ENCODE assay signal across 14 cellular contexts in genomic region chr3:56291244-56291680, GRCh38.
A peak's percentile ranks its signal among the peaks of the same experiment; 100 is the strongest.
DNase-seq lines count a peak whose midpoint lies in the region; ATAC-seq and TF ChIP-seq lines count a peak whose summit lies in the region.
"Had no signal": no experiment of that assay in that cellular context is flagged by ENCODE, and none has a peak within 500 bp of the region (broad histone marks: within the 10 kb centered on the region; RNA-seq: fewer than 3 reads in every experiment).

No MANE protein-coding gene starts in this region.

- TF ChIP-seq POLR2A in body of pancreas (IDR thresholded peaks at IDR 0.05): no peak

- H3K27me3 ChIP-seq in brain microvascular endothelial cell (replicated peaks) (peaks cover 5% of the 10 kb centered on the region), HAP-1 (ENCODE audit: low read depth) (no peaks in the 10 kb centered on the region), body of pancreas (no peaks in the 10 kb centered on the region)
- H3K27me3 ChIP-seq: ovary had no signal

- intact Hi-C loops in body of pancreas (cut with DNase I): no loop called here

- H3K4me3 ChIP-seq in brain microvascular endothelial cell (ENCODE audit: low read depth, low read length) (no peak overlapping the region), HAP-1 (no peak overlapping the region), body of pancreas (no peak overlapping the region)
- H3K4me3 ChIP-seq: ovary, thoracic aorta had no signal

- peaks cover 10% of the 10 kb centered on the region for H3K27me3 Mint-ChIP-seq in activated naive CD4-positive, alpha-beta T cell treated with anti-CD3 and anti-CD28 coated beads, Interleukin-2, amount 10 ng/mL, durations not matched to agents 7 days and 5 days
- H3K27me3 Mint-ChIP-seq in stimulated activated naive CD8-positive, alpha-beta T cell treated with anti-CD3 and anti-CD28 coated beads, Interleukin-15, amount 100 ng/mL, for 72 hours: peaks cover 19% of the 10 kb centered on the region
- H3K27me3 Mint-ChIP-seq in glutamatergic neuron (ENCODE audit: unreplicated experiment): no peaks in the 10 kb centered on the region

- no peak for TF ChIP-seq CTCF in brain microvascular endothelial cell (IDR thresholded peaks at IDR 0.05; ENCODE audit: low read depth, low read length, missing control alignments)
- no peak for TF ChIP-seq CTCF in glutamatergic neuron (IDR thresholded peaks at IDR 0.05; ENCODE audit: partially characterized antibody, unreplicated experiment)
- no peak for TF ChIP-seq CTCF in body of pancreas (IDR thresholded peaks at IDR 0.05)

- CTCF ChIA-PET in activated naive CD4-positive, alpha-beta T cell treated with anti-CD3 and anti-CD28 coated beads, Interleukin-2, amount 10 ng/mL, durations not matched to agents 7 days and 5 days (lab: Charles Lee): interaction anchor here (5.2 kb wide), 1 partner anchor 12 kb away, joined by 22 read pairs; no protein-coding TSS in a partner anchor

- H3K27ac Mint-ChIP-seq in activated naive CD4-positive, alpha-beta T cell treated with anti-CD3 and anti-CD28 coated beads, Interleukin-2, amount 10 ng/mL, durations not matched to agents 7 days and 5 days: peak overlapping the region; percentile 21
- H3K27ac Mint-ChIP-seq in stimulated activated naive CD8-positive, alpha-beta T cell treated with anti-CD3 and anti-CD28 coated beads, Interleukin-15, amount 100 ng/mL, for 72 hours: peak overlapping the region in 1 of 2 donors; percentile 42
- H3K27ac Mint-ChIP-seq in glutamatergic neuron (ENCODE audit: unreplicated experiment): no peak overlapping the region

- H3K4me3 Mint-ChIP-seq in activated naive CD4-positive, alpha-beta T cell treated with anti-CD3 and anti-CD28 coated beads, Interleukin-2, amount 10 ng/mL, durations not matched to agents 7 days and 5 days: no peak overlapping the region
- no peak overlapping the region for H3K4me3 Mint-ChIP-seq in stimulated activated naive CD8-positive, alpha-beta T cell treated with anti-CD3 and anti-CD28 coated beads, Interleukin-15, amount 100 ng/mL, for 72 hours
- no peak overlapping the region for H3K4me3 Mint-ChIP-seq in glutamatergic neuron (ENCODE audit: unreplicated experiment)

- no peaks in the 10 kb centered on the region for H3K9me3 Mint-ChIP-seq in activated naive CD4-positive, alpha-beta T cell treated with anti-CD3 and anti-CD28 coated beads, Interleukin-2, amount 10 ng/mL, durations not matched to agents 7 days and 5 days
- H3K9me3 Mint-ChIP-seq in stimulated activated naive CD8-positive, alpha-beta T cell treated with anti-CD3 and anti-CD28 coated beads, Interleukin-15, amount 100 ng/mL, for 72 hours: no peaks in the 10 kb centered on the region
- peaks cover 2% of the 10 kb centered on the region for H3K9me3 Mint-ChIP-seq in glutamatergic neuron (ENCODE audit: unreplicated experiment)

- H3K27ac ChIP-seq in brain microvascular endothelial cell (no peak overlapping the region), body of pancreas (no peak overlapping the region)
- H3K27ac ChIP-seq: foreskin keratinocyte, ovary, thoracic aorta had no signal

- peaks cover 5% of the 10 kb centered on the region for H3K4me1 Mint-ChIP-seq in activated naive CD4-positive, alpha-beta T cell treated with anti-CD3 and anti-CD28 coated beads, Interleukin-2, amount 10 ng/mL, durations not matched to agents 7 days and 5 days
- peaks cover 9% of the 10 kb centered on the region for H3K4me1 Mint-ChIP-seq in stimulated activated naive CD8-positive, alpha-beta T cell treated with anti-CD3 and anti-CD28 coated beads, Interleukin-15, amount 100 ng/mL, for 72 hours
- H3K4me1 Mint-ChIP-seq in glutamatergic neuron (ENCODE audit: low read depth, unreplicated experiment): peaks cover 6% of the 10 kb centered on the region

- H3K36me3 Mint-ChIP-seq in activated naive CD4-positive, alpha-beta T cell treated with anti-CD3 and anti-CD28 coated beads, Interleukin-2, amount 10 ng/mL, durations not matched to agents 7 days and 5 days: no peaks in the 10 kb centered on the region
- no peaks in the 10 kb centered on the region for H3K36me3 Mint-ChIP-seq in glutamatergic neuron (ENCODE audit: unreplicated experiment)

- H3K4me1 ChIP-seq in HAP-1 (peaks cover 26% of the 10 kb centered on the region), body of pancreas (no peaks in the 10 kb centered on the region)
- H3K4me1 ChIP-seq: foreskin keratinocyte had no signal

- H3K36me3 ChIP-seq in brain microvascular endothelial cell (replicated peaks): no peaks in the 10 kb centered on the region
- no peaks in the 10 kb centered on the region for H3K36me3 ChIP-seq in HAP-1 (replicated peaks)
- H3K36me3 ChIP-seq in body of pancreas (replicated peaks in 1 of 2; ENCODE audit: insufficient read depth in 1 of 2, low read depth in 2 of 2): no peaks in the 10 kb centered on the region
- H3K36me3 ChIP-seq: ovary, thoracic aorta had no signal

- no peak for DNase-seq in activated naive CD4-positive, alpha-beta T cell treated with anti-CD3 and anti-CD28 coated beads, Interleukin-2, amount 10 ng/mL, durations not matched to agents 7 days and 5 days
- DNase-seq in activated naive CD4-positive, alpha-beta T cell treated with Interleukin-2 at 50 U/mL for 16 hours: no peak
- DNase-seq in brain microvascular endothelial cell: peak; percentile 76
- DNase-seq in stimulated activated naive CD8-positive, alpha-beta T cell treated with anti-CD3 and anti-CD28 coated beads, Interleukin-15, amount 100 ng/mL, for 72 hours: peak in 1 of 2 donors; percentile 22
- DNase-seq in HAP-1 (ENCODE audit: low spot score in 2 of 2): no peak
- DNase-seq in glutamatergic neuron: no peak
- no peak for DNase-seq in body of pancreas
- DNase-seq: activated CD4-positive, CD25-positive, alpha-beta regulatory T cell treated with anti-CD3 and anti-CD28 coated beads, Interleukin-2, amount 50 U/mL, for 72 hours; foreskin keratinocyte; NCI-H226; ovary had no signal

- in situ Hi-C loops in brain microvascular endothelial cell (cut with HindIII; ENCODE audit: low pct_ligation_motif_present, low sequenced_read_pairs): no loop called here
- in situ Hi-C loops in HAP-1 (cut with MboI; ENCODE audit: low sequenced_read_pairs): no loop called here

- ATAC-seq in HG03565 (IDR thresholded peaks at IDR 0.05; ENCODE audit: unreplicated experiment) (peak; percentile 40), body of pancreas (no peak)
- ATAC-seq in stimulated activated naive CD8-positive, alpha-beta T cell treated with anti-CD3 and anti-CD28 coated beads, Interleukin-15, amount 100 ng/mL, for 72 hours: peak; percentile 88
- ATAC-seq: foreskin keratinocyte, Right ventricle myocardium inferior had no signal

- H3K9me3 ChIP-seq in HAP-1 (no peaks in the 10 kb centered on the region), body of pancreas (no peaks in the 10 kb centered on the region)
- H3K9me3 ChIP-seq: ovary, thoracic aorta had no signal

- 79 to 85% methylated on average over 3 of the region's 3 CpGs for WGBS in body of pancreas, 2 donors
